ENCODE assay signal across 8 cellular contexts in the genomic region with DNA sequence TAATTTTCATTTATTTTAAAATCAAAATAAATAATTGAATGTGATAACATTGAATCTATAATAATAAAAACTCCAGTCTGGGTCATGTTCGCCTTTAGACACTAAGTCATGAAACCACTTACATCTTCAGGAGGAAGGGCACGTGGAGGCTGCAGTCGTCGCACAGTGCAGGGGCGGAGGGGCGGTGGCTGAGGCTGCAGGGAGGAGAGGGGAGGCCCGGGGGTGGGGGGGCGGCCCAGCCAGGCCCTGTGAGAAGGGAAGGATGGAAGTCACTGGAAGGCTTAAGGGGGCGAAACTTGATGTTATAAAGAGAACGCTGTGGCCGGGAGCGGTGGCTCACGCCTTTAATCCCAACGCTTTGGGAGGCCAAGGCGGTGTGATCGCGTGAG. TPM values are rescaled to one million over a fixed set of nuclear protein-coding genes. Genes with fewer than 3 reads are reported as not detected.
DNase-seq lines count a peak whose midpoint lies in the region; ATAC-seq and TF ChIP-seq lines count a peak whose summit lies in the region.

No MANE protein-coding gene starts in this region.

- no peaks in the 10 kb centered on the region for H3K9me3 Mint-ChIP-seq in activated CD4-positive, alpha-beta T cell treated with anti-CD3 and anti-CD28 coated beads, Interleukin-2, amount 10 ng/mL, durations not matched to agents 24 days and 14 days
- H3K9me3 Mint-ChIP-seq in activated B cell treated with CpG ODN at 0.5 μM for 24 hours = no peaks in the 10 kb centered on the region

- no peaks in the 10 kb centered on the region for H3K36me3 ChIP-seq in kidney epithelial cell (ENCODE audit: control insufficient read depth, insufficient read depth, low read length)
- no peaks in the 10 kb centered on the region for H3K36me3 ChIP-seq in suprapubic skin

- no peak for TF ChIP-seq CTCF in activated B cell treated with CpG ODN at 0.5 μM for 24 hours (IDR thresholded peaks at IDR 0.05)
- TF ChIP-seq CTCF in kidney epithelial cell (IDR thresholded peaks at IDR 0.05; ENCODE audit: insufficient read depth, low read length, poor library complexity, severe bottlenecking) = no peak
- no peak for TF ChIP-seq CTCF in suprapubic skin (IDR thresholded peaks at IDR 0.05)

- ATAC-seq in activated B cell treated with CpG ODN at 0.5 μM for 24 hours (ENCODE audit: low read depth) = peak; percentile 21

- H3K27me3 ChIP-seq in kidney epithelial cell (ENCODE audit: control insufficient read depth, insufficient read depth, low read length) (no peaks in the 10 kb centered on the region), suprapubic skin (no peaks in the 10 kb centered on the region)

- 78% methylated on average over 17 of the region's 17 CpGs for WGBS in suprapubic skin

- intact Hi-C loops in activated CD4-positive, alpha-beta T cell treated with anti-CD3 and anti-CD28 coated beads, Interleukin-2, amount 10 ng/mL, durations not matched to agents 24 days and 14 days (cut with micrococcal nuclease) = loop anchor here (5.0 kb wide), 1 partner anchor 59 kb away; no protein-coding TSS in a partner anchor
- intact Hi-C loops in activated B cell treated with CpG ODN at 0.5 μM for 24 hours (cut with micrococcal nuclease) = loop anchor here (10.0 kb wide), 1 partner anchor 131 kb away; no protein-coding TSS in a partner anchor

- no peak for TF ChIP-seq POLR2A in suprapubic skin (IDR thresholded peaks at IDR 0.05)

- H3K27ac ChIP-seq in suprapubic skin = no peak overlapping the region

- H3K4me1 Mint-ChIP-seq in activated CD4-positive, alpha-beta T cell treated with anti-CD3 and anti-CD28 coated beads, Interleukin-2, amount 10 ng/mL, durations not matched to agents 24 days and 14 days = peaks cover 12% of the 10 kb centered on the region
- peaks cover 16% of the 10 kb centered on the region for H3K4me1 Mint-ChIP-seq in activated B cell treated with CpG ODN at 0.5 μM for 24 hours

- CTCF ChIA-PET in activated B cell treated with CpG ODN at 0.5 μM for 24 hours (lab: Charles Lee) = no interaction called here

- H3K36me3 Mint-ChIP-seq in activated CD4-positive, alpha-beta T cell treated with anti-CD3 and anti-CD28 coated beads, Interleukin-2, amount 10 ng/mL, durations not matched to agents 24 days and 14 days (ENCODE audit: low read depth) = no peaks in the 10 kb centered on the region
- H3K36me3 Mint-ChIP-seq in activated B cell treated with CpG ODN at 0.5 μM for 24 hours (ENCODE audit: low read depth) = no peaks in the 10 kb centered on the region

- POLR2A ChIA-PET in activated B cell treated with CpG ODN at 0.5 μM for 24 hours (lab: Charles Lee) = no interaction called here

- H3K27me3 Mint-ChIP-seq in activated CD4-positive, alpha-beta T cell treated with anti-CD3 and anti-CD28 coated beads, Interleukin-2, amount 10 ng/mL, durations not matched to agents 24 days and 14 days = peaks cover 16% of the 10 kb centered on the region
- peaks cover 38% of the 10 kb centered on the region for H3K27me3 Mint-ChIP-seq in activated B cell treated with CpG ODN at 0.5 μM for 24 hours

- peak overlapping the region; percentile 28 for H3K4me3 ChIP-seq in kidney epithelial cell (ENCODE audit: low read depth, low read length)
- peak overlapping the region; percentile 50 for H3K4me3 ChIP-seq in suprapubic skin

- H3K27ac Mint-ChIP-seq in activated CD4-positive, alpha-beta T cell treated with anti-CD3 and anti-CD28 coated beads, Interleukin-2, amount 10 ng/mL, durations not matched to agents 24 days and 14 days = no peak overlapping the region
- no peak overlapping the region for H3K27ac Mint-ChIP-seq in activated B cell treated with CpG ODN at 0.5 μM for 24 hours

- TF ChIP-seq EP300 in suprapubic skin (IDR thresholded peaks at IDR 0.05) = no peak

- H3K4me3 Mint-ChIP-seq in activated CD4-positive, alpha-beta T cell treated with anti-CD3 and anti-CD28 coated beads, Interleukin-2, amount 10 ng/mL, durations not matched to agents 24 days and 14 days = peak overlapping the region; percentile 48
- H3K4me3 Mint-ChIP-seq in activated B cell treated with CpG ODN at 0.5 μM for 24 hours = peak overlapping the region; percentile 57

- DNase-seq in activated CD4-positive, alpha-beta T cell treated with anti-CD3 and anti-CD28 coated beads, Interleukin-2, amount 10 ng/mL, durations not matched to agents 24 days and 14 days = no peak
- no peak for DNase-seq in activated CD4-positive, alpha-beta T cell treated with anti-CD3 and anti-CD28 coated beads, Interleukin-2, amount 50 U/mL, for 4 hours
- DNase-seq in activated B cell treated with CpG ODN at 0.5 μM for 24 hours (no peak), kidney epithelial cell (ENCODE audit: low read depth) (no peak), suprapubic skin (ENCODE audit: low spot score in 2 of 2) (no peak), NCI-H345 (lab: John Stamatoyannopoulos, UW) (no peak), HuH-7.5 (ENCODE audit: low spot score) (no peak), NCI-H1048 (lab: John Stamatoyannopoulos, UW) (no peak)

- H3K4me1 ChIP-seq in suprapubic skin = peaks cover 30% of the 10 kb centered on the region

- no peaks in the 10 kb centered on the region for H3K9me3 ChIP-seq in suprapubic skin

RNA-seq across cellular contexts. Expression of gene LATS2, which starts 14.9 kb away (rescaled TPM):
- total RNA-seq in activated CD4-positive, alpha-beta T cell treated with anti-CD3 and anti-CD28 coated beads, Interleukin-2, amount 10 ng/mL, durations not matched to agents 24 days and 14 days = 1.7 and 2.2 TPM in 2 replicates
- 1.5 and 1.7 TPM in 2 replicates for total RNA-seq in activated B cell treated with CpG ODN at 0.5 μM for 24 hours
- total RNA-seq in kidney epithelial cell = 20.2 and 26.7 TPM in 2 replicates
- total RNA-seq in suprapubic skin = 10 to 100 TPM; 11.5 to 21.6 (median 16.3) TPM
